Comparison of ENCODE assay signal across 27 cellular contexts in the genomic region with DNA sequence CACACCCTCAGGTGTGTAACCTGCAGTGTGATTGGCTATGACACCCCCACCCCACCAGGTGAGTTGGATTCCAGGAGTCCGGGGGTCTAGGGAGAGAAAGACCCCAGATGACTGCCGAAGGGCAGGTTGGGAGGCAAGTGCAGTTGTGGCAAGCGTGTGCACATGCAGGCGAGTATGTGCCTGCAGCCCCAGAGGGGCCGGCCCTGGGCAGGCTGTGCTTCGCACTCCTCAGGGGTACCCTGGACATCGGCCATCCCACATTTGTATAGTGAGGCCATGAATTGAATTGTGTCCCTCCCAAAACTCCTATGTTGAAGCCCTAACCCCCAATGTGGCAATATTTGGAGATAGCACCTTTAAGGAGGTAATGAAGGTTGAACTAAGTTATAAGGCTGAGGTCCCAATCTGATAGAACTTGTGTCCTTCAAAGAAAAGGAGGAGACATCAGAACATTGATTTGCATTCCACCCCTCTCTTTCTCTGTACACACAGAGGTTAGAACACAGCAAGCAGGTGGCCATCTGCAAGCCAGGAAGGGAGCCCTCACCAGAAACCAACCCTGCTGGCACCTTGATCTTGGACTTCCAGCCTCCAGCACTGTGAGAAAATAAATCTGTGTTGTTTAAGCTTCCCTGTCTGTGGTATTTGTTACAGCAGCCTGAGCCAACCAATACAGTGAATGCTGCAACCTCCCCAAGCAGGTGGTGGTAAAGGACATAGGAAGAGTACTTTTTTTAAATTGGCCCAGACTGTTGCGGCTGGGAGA.
"Had no signal": no experiment of that assay in that cellular context is flagged by ENCODE, and none has a peak within 500 bp of the region (broad histone marks: within the 10 kb centered on the region; RNA-seq: fewer than 3 reads in every experiment).

No MANE protein-coding gene starts in this region.

- H3K4me3 ChIP-seq: heart right ventricle, hepatocyte, left ventricle myocardium inferior, mucosa of descending colon, pancreas, prostate gland, sigmoid colon, spleen, suprapubic skin, thoracic aorta, tibial artery, upper lobe of right lung had no signal

- H3K4me1 ChIP-seq: heart right ventricle, left ventricle myocardium inferior, prostate gland, sigmoid colon, spleen, upper lobe of right lung had no signal

- FAIRE-seq: pancreas, small intestine, urothelium cell line had no signal

- H3K27ac Mint-ChIP-seq: memory B cell; naive thymus-derived CD4-positive, alpha-beta T cell; natural killer cell treated with Interleukin-12 subunit alpha and Interleukin-12 subunit beta and Interleukin-15 and Interleukin-18, amount 100 ng/mL, for 72 hours; stimulated activated effector memory CD8-positive, alpha-beta T cell treated with anti-CD3 and anti-CD28 coated beads, Interleukin-12 subunit alpha, Interleukin-12 subunit beta, amount 100 ng/mL, for 72 hours had no signal

- H3K9me3 ChIP-seq: mucosa of descending colon, pancreas, prostate gland, sigmoid colon, suprapubic skin, thoracic aorta, tibial artery, upper lobe of right lung had no signal

- H3K9me3 Mint-ChIP-seq: memory B cell; natural killer cell treated with Interleukin-12 subunit alpha and Interleukin-12 subunit beta and Interleukin-15 and Interleukin-18, amount 100 ng/mL, for 72 hours; stimulated activated effector memory CD8-positive, alpha-beta T cell treated with anti-CD3 and anti-CD28 coated beads, Interleukin-12 subunit alpha, Interleukin-12 subunit beta, amount 100 ng/mL, for 72 hours had no signal

- H3K4me3 Mint-ChIP-seq: memory B cell; naive thymus-derived CD4-positive, alpha-beta T cell; natural killer cell treated with Interleukin-12 subunit alpha and Interleukin-12 subunit beta and Interleukin-15 and Interleukin-18, amount 100 ng/mL, for 72 hours; stimulated activated effector memory CD8-positive, alpha-beta T cell treated with anti-CD3 and anti-CD28 coated beads, Interleukin-12 subunit alpha, Interleukin-12 subunit beta, amount 100 ng/mL, for 72 hours had no signal

- H3K27ac ChIP-seq: heart right ventricle, hepatocyte, left ventricle myocardium inferior, pancreas, prostate gland, sigmoid colon, spleen, suprapubic skin, thoracic aorta, tibial artery, upper lobe of right lung had no signal

- H3K36me3 Mint-ChIP-seq: memory B cell; naive thymus-derived CD4-positive, alpha-beta T cell; natural killer cell treated with Interleukin-12 subunit alpha and Interleukin-12 subunit beta and Interleukin-15 and Interleukin-18, amount 100 ng/mL, for 72 hours; stimulated activated effector memory CD8-positive, alpha-beta T cell treated with anti-CD3 and anti-CD28 coated beads, Interleukin-12 subunit alpha, Interleukin-12 subunit beta, amount 100 ng/mL, for 72 hours had no signal

- DNase-seq: heart right ventricle; islet precursor cell; left ventricle myocardium inferior; midbrain; mucosa of descending colon; naive thymus-derived CD4-positive, alpha-beta T cell; nucleus accumbens; pancreas; posterior cingulate gyrus; retina; right cardiac atrium; sigmoid colon; small intestine; spleen; stimulated activated CD4-positive, alpha-beta T cell treated with anti-CD3 and anti-CD28 coated beads, Interleukin-4, amount 100 ng/mL, for 24 hours; stimulated activated naive CD4-positive, alpha-beta T cell treated with Interleukin-2 at 50 U/mL for 16 hours; trophoblast cell; upper lobe of right lung had no signal

- H3K27me3 Mint-ChIP-seq: memory B cell; natural killer cell treated with Interleukin-12 subunit alpha and Interleukin-12 subunit beta and Interleukin-15 and Interleukin-18, amount 100 ng/mL, for 72 hours had no signal

- ATAC-seq: mucosa of descending colon; naive thymus-derived CD4-positive, alpha-beta T cell; pancreas; right cardiac atrium; stimulated activated effector memory CD8-positive, alpha-beta T cell treated with anti-CD3 and anti-CD28 coated beads, Interleukin-12 subunit alpha, Interleukin-12 subunit beta, amount 100 ng/mL, for 72 hours; upper lobe of right lung had no signal

- H3K36me3 ChIP-seq: heart right ventricle, left ventricle myocardium inferior, pancreas, prostate gland, sigmoid colon, spleen, suprapubic skin, thoracic aorta, tibial artery, upper lobe of right lung had no signal

- H3K79me2 ChIP-seq: hepatocyte had no signal

- H3K27me3 ChIP-seq: pancreas, sigmoid colon had no signal

- H3K4me2 ChIP-seq: hepatocyte had no signal

- H2AFZ ChIP-seq: hepatocyte had no signal

- H3K4me1 Mint-ChIP-seq: memory B cell; naive thymus-derived CD4-positive, alpha-beta T cell; stimulated activated effector memory CD8-positive, alpha-beta T cell treated with anti-CD3 and anti-CD28 coated beads, Interleukin-12 subunit alpha, Interleukin-12 subunit beta, amount 100 ng/mL, for 72 hours had no signal
